In genomic region chr7:137658194-137658900, GRCh38 we compare ENCODE assay signal across 19 cellular contexts.
DNase-seq lines count a peak whose midpoint lies in the region; ATAC-seq, FAIRE-seq and TF ChIP-seq lines count a peak whose summit lies in the region.
"Had no signal": no experiment of that assay in that cellular context is flagged by ENCODE, and none has a peak within 500 bp of the region (broad histone marks: within the 10 kb centered on the region; RNA-seq: fewer than 3 reads in every experiment).

No MANE protein-coding gene starts in this region.

- ATAC-seq in right cardiac atrium (peak; percentile 29 to 76), body of pancreas (no peak)
- ATAC-seq: HCT116 had no signal

- H3K4me1 ChIP-seq in right cardiac atrium (ENCODE audit: control insufficient read depth, insufficient read depth, low read length) (peaks cover 2% of the 10 kb centered on the region), right atrium auricular region (peaks cover 0 to 25% of the 10 kb centered on the region in 2 donors), iPS-18a (ENCODE audit: control insufficient read depth, low read depth, low read length) (peaks cover 25% of the 10 kb centered on the region), body of pancreas (no peaks in the 10 kb centered on the region), tibial nerve (peaks cover 0 to 24% (median 5%) of the 10 kb centered on the region in 4 donors)

- H3K4me3 ChIP-seq in right cardiac atrium (ENCODE audit: low read length) (no peak overlapping the region), right atrium auricular region (no peak overlapping the region), bronchial epithelial cell (ENCODE audit: low read depth, low read length) (no peak overlapping the region), iPS-18a (ENCODE audit: low read length) (peak overlapping the region; percentile 23), body of pancreas (no peak overlapping the region), tibial nerve (no peak overlapping the region)

- FAIRE-seq in bronchial epithelial cell (lab: Jason Lieb, UNC), result no peak
- FAIRE-seq: A204.1 had no signal

- peak in 2 of 3 donors; percentile 20 to 52 for DNase-seq in right cardiac atrium
- no peak for DNase-seq in right atrium auricular region (ENCODE audit: low spot score)
- DNase-seq in bronchial epithelial cell (ENCODE audit: low read depth), result peak; percentile 41
- DNase-seq in HuH-7.5 (ENCODE audit: low spot score), result no peak
- no peak for DNase-seq in body of pancreas
- DNase-seq in activated gamma-delta T cell (lab: John Stamatoyannopoulos, UW), result no peak
- no peak for DNase-seq in tibial nerve (ENCODE audit: low spot score in 2 of 2)
- DNase-seq: DMS153, EL, KG1, NCI-H1092, NCI-H187 treated with DMSO at 0.1 percent for 48 hours, NCI-H2171 treated with DMSO at 0.1 percent for 48 hours, NCI-H510A treated with DMSO at 0.1 percent for 48 hours, SHP77 treated with DMSO at 0.1 percent for 48 hours had no signal

- no peak overlapping the region for H3K9ac ChIP-seq in iPS-18a (ENCODE audit: low read length)

- H3K9me3 ChIP-seq in right cardiac atrium (ENCODE audit: control insufficient read depth, low read length), result no peaks in the 10 kb centered on the region
- H3K9me3 ChIP-seq in right atrium auricular region, result no peaks in the 10 kb centered on the region
- no peaks in the 10 kb centered on the region for H3K9me3 ChIP-seq in iPS-18a (ENCODE audit: control insufficient read depth, low read depth, low read length)
- no peaks in the 10 kb centered on the region for H3K9me3 ChIP-seq in body of pancreas
- H3K9me3 ChIP-seq in tibial nerve, result no peaks in the 10 kb centered on the region

- H3K36me3 ChIP-seq in right atrium auricular region (no peaks in the 10 kb centered on the region), bronchial epithelial cell (ENCODE audit: control insufficient read depth, insufficient read depth, low read length) (no peaks in the 10 kb centered on the region), iPS-18a (ENCODE audit: control insufficient read depth, low read depth, low read length) (no peaks in the 10 kb centered on the region), body of pancreas (replicated peaks in 1 of 2; ENCODE audit: insufficient read depth in 1 of 2, low read depth in 2 of 2) (no peaks in the 10 kb centered on the region), tibial nerve (no peaks in the 10 kb centered on the region)

- H3K27ac ChIP-seq in right cardiac atrium (ENCODE audit: low read length), result no peak overlapping the region
- H3K27ac ChIP-seq in right atrium auricular region, result no peak overlapping the region
- H3K27ac ChIP-seq in iPS-18a (ENCODE audit: low read length), result no peak overlapping the region
- H3K27ac ChIP-seq in body of pancreas, result no peak overlapping the region
- H3K27ac ChIP-seq in tibial nerve, result no peak overlapping the region
- H3K27ac ChIP-seq: C4-2B had no signal

- TF ChIP-seq CTCF in right atrium auricular region (IDR thresholded peaks at IDR 0.05) (no peak), bronchial epithelial cell (IDR thresholded peaks at IDR 0.05; ENCODE audit: insufficient read depth, low read length, severe bottlenecking) (no peak), body of pancreas (IDR thresholded peaks at IDR 0.05) (no peak), tibial nerve (IDR thresholded peaks at IDR 0.05) (no peak)

- H3K27me3 ChIP-seq in right cardiac atrium (ENCODE audit: control insufficient read depth, insufficient read depth), result no peaks in the 10 kb centered on the region
- H3K27me3 ChIP-seq in right atrium auricular region, result no peaks in the 10 kb centered on the region
- H3K27me3 ChIP-seq in bronchial epithelial cell (ENCODE audit: control insufficient read depth, insufficient read depth, low read length), result no peaks in the 10 kb centered on the region
- H3K27me3 ChIP-seq in iPS-18a (ENCODE audit: control insufficient read depth, insufficient read depth, low read length), result peaks cover 6% of the 10 kb centered on the region
- no peaks in the 10 kb centered on the region for H3K27me3 ChIP-seq in body of pancreas
- H3K27me3 ChIP-seq in tibial nerve, result no peaks in the 10 kb centered on the region

- TF ChIP-seq POLR2A in body of pancreas (IDR thresholded peaks at IDR 0.05), result no peak
- no peak for TF ChIP-seq POLR2A in tibial nerve (IDR thresholded peaks at IDR 0.05)

- intact Hi-C loops in right cardiac atrium (cut with DNase I) (loop anchor here (5.0 to 10.0 kb wide), 5 partner anchors 239 to 356 kb away; partner anchors contain the start of gene CREB3L2 (in 1 of the 4)), body of pancreas (cut with DNase I) (loop anchor here (5.0 to 10.0 kb wide), 2 partner anchors 236 to 349 kb away; no protein-coding TSS in a partner anchor)

- 69% methylated on average over 9 of the region's 9 CpGs for WGBS in right cardiac atrium
- 68 to 78% methylated on average over 9 of the region's 9 CpGs for WGBS in body of pancreas, 2 donors
- 84% methylated on average over 9 of the region's 9 CpGs for WGBS in tibial nerve, 2 donors

- TF ChIP-seq EP300 in tibial nerve (IDR thresholded peaks at IDR 0.05), result no peak

Comparison
In these comparisons a context has a peak if more than half of its experiments do, and no peak if none do; other contexts are left out.
1. DNase-seq: peak in right cardiac atrium (2 of 3) and bronchial epithelial cell (single experiment); none in right atrium auricular region (single experiment), HuH-7.5 (single experiment), body of pancreas (0 of 4), activated gamma-delta T cell (single experiment) and tibial nerve (0 of 2).